12 cellular contexts compared by ENCODE assay signal in the genomic region with DNA sequence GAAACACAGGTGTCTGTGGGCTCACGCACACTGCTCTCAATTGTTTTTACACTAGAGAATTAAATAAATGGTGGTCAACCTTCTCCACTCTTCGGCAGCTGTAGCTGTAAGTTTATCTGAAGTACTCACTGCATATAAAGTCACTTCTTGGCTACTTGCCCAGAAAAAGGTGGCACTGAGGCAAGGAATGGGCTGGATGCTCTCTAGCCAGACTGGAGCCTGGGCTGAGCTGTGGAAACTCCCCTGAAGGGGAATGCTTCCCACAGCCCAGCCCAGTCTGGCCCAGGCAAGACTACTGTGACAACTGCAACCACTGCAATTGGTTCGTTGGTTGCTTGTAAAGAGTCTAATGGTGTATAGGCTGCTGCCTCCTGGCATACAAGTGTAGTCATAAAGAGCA. TPM values are rescaled to one million over a fixed set of nuclear protein-coding genes. Genes with fewer than 3 reads are reported as not detected.
DNase-seq lines count a peak whose midpoint lies in the region; ATAC-seq and TF ChIP-seq lines count a peak whose summit lies in the region.
"Had no signal": no experiment of that assay in that cellular context is flagged by ENCODE, and none has a peak within 500 bp of the region (broad histone marks: within the 10 kb centered on the region; RNA-seq: fewer than 3 reads in every experiment).

No MANE protein-coding gene starts in this region.

- no peaks in the 10 kb centered on the region for H3K9me3 Mint-ChIP-seq in mesothelial cell of epicardium
- H3K9me3 Mint-ChIP-seq: immature natural killer cell had no signal

- no peaks in the 10 kb centered on the region for H3K9me3 ChIP-seq in ascending aorta

- H3K4me1 Mint-ChIP-seq in mesothelial cell of epicardium = peaks cover 8% of the 10 kb centered on the region
- H3K4me1 Mint-ChIP-seq: immature natural killer cell had no signal

- H3K27ac Mint-ChIP-seq in mesothelial cell of epicardium = peak overlapping the region; percentile 88

- no peak for TF ChIP-seq CTCF in mesothelial cell of epicardium (IDR thresholded peaks at IDR 0.05; ENCODE audit: unreplicated experiment)
- TF ChIP-seq CTCF in ascending aorta (IDR thresholded peaks at IDR 0.05) = no peak
- TF ChIP-seq CTCF in GM13977 (IDR thresholded peaks at IDR 0.05; ENCODE audit: extremely low read depth, insufficient read depth, missing control alignments) = no peak

- peak; percentile 85 for DNase-seq in Caki2 (ENCODE audit: low read depth)
- DNase-seq in NCI-H1105 treated with DMSO at 0.1 percent for 48 hours (lab: John Stamatoyannopoulos, UW) = peak; percentile 64
- peak in 4 of 61 donors; percentile 4 to 34 (median 12) for DNase-seq in caudate nucleus (lab: John Stamatoyannopoulos, UW)
- no peak for DNase-seq in mesothelial cell of epicardium (ENCODE audit: low spot score in 2 of 2, unreplicated experiment in 2 of 2)
- no peak for DNase-seq in ascending aorta (ENCODE audit: low spot score in 2 of 2)
- DNase-seq in GM13977 (ENCODE audit: low spot score) = no peak
- no peak for DNase-seq in foreskin melanocyte
- DNase-seq: effector memory CD4-positive, alpha-beta T cell; immature natural killer cell; T-helper 2 cell had no signal

- H3K27me3 ChIP-seq in ascending aorta = no peaks in the 10 kb centered on the region

- H3K4me3 ChIP-seq in ascending aorta = no peak overlapping the region

- H3K4me1 ChIP-seq in ascending aorta = peaks cover 0 to 5% of the 10 kb centered on the region in 2 donors

- H3K4me3 Mint-ChIP-seq in mesothelial cell of epicardium = no peak overlapping the region
- H3K4me3 Mint-ChIP-seq: immature natural killer cell had no signal

- in situ Hi-C loops in Caki2 (cut with HindIII; ENCODE audit: low pct_unique_long_range_greater_than_20kb, low sequenced_read_pairs) (no loop called here), GM13977 (cut with MboI; ENCODE audit: low pct_unique_long_range_greater_than_20kb, low sequenced_read_pairs, unreplicated experiment) (no loop called here)

- H3K36me3 Mint-ChIP-seq in mesothelial cell of epicardium = peaks cover 22% of the 10 kb centered on the region

- ATAC-seq in GM18519 (IDR thresholded peaks at IDR 0.05; ENCODE audit: low FRiP score, unreplicated experiment) = no peak
- ATAC-seq: sciatic nerve had no signal

- H3K27ac ChIP-seq in caudate nucleus (ENCODE audit: low read depth, low read length) = peak overlapping the region; percentile 65
- peak overlapping the region in 1 of 2 donors; percentile 14 for H3K27ac ChIP-seq in ascending aorta

- intact Hi-C loops in ascending aorta (cut with DNase I) = no loop called here

- H3K36me3 ChIP-seq in ascending aorta = peaks cover 36 to 56% of the 10 kb centered on the region in 2 donors

- no peaks in the 10 kb centered on the region for H3K27me3 Mint-ChIP-seq in mesothelial cell of epicardium (ENCODE audit: low read depth)

RNA-seq across cellular contexts. Expression of gene LEAP2, which starts 4.5 kb away (rescaled TPM):
- not detected in 2 replicates for total RNA-seq in Caki2 (2014; rRNA removed; shearing (Covaris generic); ENCODE audit: low replicate concordance)
- total RNA-seq in mesothelial cell of epicardium (1.9 to 2.6 TPM (median 1.9 TPM) in 3 replicates), ascending aorta (0.21 TPM)

RNA-seq across cellular contexts. Expression of gene UQCRQ, which starts 11.5 kb away (rescaled TPM):
- 254 and 303 TPM in 2 replicates for total RNA-seq in Caki2 (2014; rRNA removed; shearing (Covaris generic); ENCODE audit: low replicate concordance)
- total RNA-seq in mesothelial cell of epicardium (258 to 329 TPM (median 308 TPM) in 3 replicates), ascending aorta (53.6 TPM)

RNA-seq across cellular contexts. Expression of gene GDF9, which starts 11.7 kb away (rescaled TPM):
- 0.30 TPM in 1 of 2 replicates, not detected in the other for total RNA-seq in Caki2 (2014; rRNA removed; shearing (Covaris generic); ENCODE audit: low replicate concordance)
- total RNA-seq in mesothelial cell of epicardium (0.93 to 1.2 TPM (median 0.98 TPM) in 3 replicates), ascending aorta (not detected)

RNA-seq across cellular contexts. Expression of gene SHROOM1, which starts 47.5 kb away (rescaled TPM):
- total RNA-seq in Caki2 (2014; rRNA removed; shearing (Covaris generic); ENCODE audit: low replicate concordance) = 8.7 and 11.6 TPM in 2 replicates
- total RNA-seq in mesothelial cell of epicardium = 8.6 to 12.2 TPM (median 8.6 TPM) in 3 replicates
- 49.4 TPM for total RNA-seq in ascending aorta

Comparison
In these comparisons a context has a peak if more than half of its experiments do, and no peak if none do; other contexts are left out.
1. DNase-seq: peak in Caki2 (single experiment) and NCI-H1105 treated with DMSO at 0.1 percent for 48 hours (single experiment); none in mesothelial cell of epicardium (0 of 2), ascending aorta (0 of 2), GM13977 (single experiment) and foreskin melanocyte (single experiment).